ENCODE assay signal across 8 cellular contexts in the genomic region with DNA sequence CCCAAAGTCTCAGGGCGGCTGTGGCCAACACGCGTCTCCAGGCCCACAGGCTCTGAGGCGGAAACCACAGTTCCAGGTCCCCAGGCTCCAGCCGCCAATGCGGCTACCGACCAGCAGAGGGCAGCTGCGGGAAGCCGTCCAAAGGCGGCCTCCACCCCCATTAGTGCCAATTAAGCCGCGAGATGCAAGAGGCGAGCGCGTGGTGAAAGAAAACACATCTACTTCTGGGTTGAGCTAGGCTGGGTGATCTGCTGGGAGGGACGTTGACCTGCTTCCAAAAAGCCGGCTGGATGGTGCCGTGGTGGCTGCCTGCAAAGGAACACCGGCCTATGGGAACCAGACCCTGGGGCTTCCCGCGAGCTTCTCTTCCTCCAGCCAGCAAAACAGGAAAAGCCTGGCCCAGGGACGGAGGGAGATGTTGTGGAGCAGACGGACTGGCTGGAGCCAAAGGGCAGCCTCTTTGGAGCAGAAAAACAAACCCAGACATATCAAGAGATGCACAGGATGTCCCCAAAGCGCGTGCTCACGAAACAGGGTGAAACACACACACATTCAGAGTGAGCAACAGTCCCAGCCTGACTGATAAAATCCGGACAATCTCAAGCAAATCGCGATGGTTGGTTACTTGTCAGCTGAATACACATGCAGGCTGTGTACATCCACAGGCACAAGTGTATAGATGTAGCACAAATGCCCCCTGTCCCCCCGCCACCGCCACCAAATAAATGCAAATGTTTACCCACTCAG.
DNase-seq lines count a peak whose midpoint lies in the region; FAIRE-seq and TF ChIP-seq lines count a peak whose summit lies in the region.

No MANE protein-coding gene starts in this region.

- FAIRE-seq in H54 (lab: Jason Lieb, UNC) = peak; percentile 52

- peak; percentile 71 for DNase-seq in GM10248 (ENCODE audit: extremely low spot score)
- DNase-seq in H54 (ENCODE audit: insufficient read length, low spot score) = peak; percentile 77
- DNase-seq in Kasumi-1 (lab: John Stamatoyannopoulos, UW) = peak; percentile 47 to 53
- peak; percentile 55 for DNase-seq in RPMI7951 (ENCODE audit: low read depth)
- peak; percentile 44 for DNase-seq in hepatic stellate cell (ENCODE audit: low spot score)
- DNase-seq in putamen (ENCODE audit: low spot score) = peak; percentile 58
- no peak for DNase-seq in effector CD4-positive, alpha-beta T cell

- TF ChIP-seq POLR2A in H54 (IDR thresholded peaks at IDR 0.05; ENCODE audit: low read depth, low read length) = no peak

- POLR2A ChIA-PET in GM10248 (lab: Yijun Ruan, JAX) = no interaction called here

- CTCF ChIA-PET in GM10248 (lab: Yijun Ruan, JAX) = interaction anchor here (0.7 to 3.5 kb wide), 17 partner anchors 9 to 921 kb away, joined by 3 to 32 read pairs (median 4); no protein-coding TSS in a partner anchor

- peak overlapping the region; percentile 65 for H3K27ac ChIP-seq in angular gyrus (ENCODE audit: low read depth, low read length)

- peak; percentile 97 for TF ChIP-seq CTCF in GM10248 (IDR thresholded peaks at IDR 0.05; ENCODE audit: control extremely low read depth, extremely low read depth, low read depth, missing control alignments)
